10 cellular contexts compared by ENCODE assay signal in the genomic region with DNA sequence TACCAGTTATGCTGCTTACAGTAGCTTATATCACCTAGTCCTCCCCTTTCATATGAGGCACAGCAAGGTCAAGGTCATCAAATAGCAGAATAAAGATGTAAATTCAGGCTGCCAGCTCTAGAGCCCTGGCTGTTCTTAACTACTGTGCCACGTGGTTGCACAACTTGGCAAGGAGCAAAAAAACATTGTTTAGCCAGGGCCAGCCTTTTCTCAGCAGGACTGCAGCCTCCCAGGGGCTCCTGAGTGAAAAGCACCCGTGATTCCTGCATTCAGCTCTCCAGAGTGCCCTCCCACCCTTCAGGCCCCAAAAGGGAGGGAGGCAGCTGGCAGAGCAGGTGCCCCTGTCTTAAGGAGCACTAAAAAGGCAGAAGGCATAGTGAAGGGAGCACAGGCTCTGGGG. TPM values are rescaled to one million over a fixed set of nuclear protein-coding genes. Genes with fewer than 3 reads are reported as not detected.
DNase-seq lines count a peak whose midpoint lies in the region; ATAC-seq and TF ChIP-seq lines count a peak whose summit lies in the region.
"Had no signal": no experiment of that assay in that cellular context is flagged by ENCODE, and none has a peak within 500 bp of the region (broad histone marks: within the 10 kb centered on the region; RNA-seq: fewer than 3 reads in every experiment).

No MANE protein-coding gene starts in this region.

- H3K36me3 Mint-ChIP-seq in activated naive CD8-positive, alpha-beta T cell treated with anti-CD3 and anti-CD28 coated beads for 36 hours: no peaks in the 10 kb centered on the region

- H3K27me3 ChIP-seq in stomach (no peaks in the 10 kb centered on the region), mesenchymal stem cell (ENCODE audit: control insufficient read depth in 1 of 2, insufficient read depth in 1 of 2, low read length in 2 of 2) (no peaks in the 10 kb centered on the region)
- H3K27me3 ChIP-seq: SJSA1 had no signal

- no peak overlapping the region for H3K4me2 ChIP-seq in mesenchymal stem cell (ENCODE audit: low read length, poor library complexity, severe bottlenecking)

- H2AFZ ChIP-seq in mesenchymal stem cell (ENCODE audit: low read depth, low read length): no peak overlapping the region

- H2AK5ac ChIP-seq in mesenchymal stem cell (ENCODE audit: low read length, severe bottlenecking): no peak overlapping the region

- no peaks in the 10 kb centered on the region for H3K79me1 ChIP-seq in mesenchymal stem cell (replicated peaks; ENCODE audit: low read length, poor library complexity, severe bottlenecking)

- no peak overlapping the region for H2BK12ac ChIP-seq in mesenchymal stem cell (ENCODE audit: low read length in 2 of 2)

- peak; percentile 4 for DNase-seq in NCI-H128 (lab: John Stamatoyannopoulos, UW; ENCODE audit: unreplicated experiment)
- peak in 41 of 56 donors; percentile 8 to 78 (median 39) for DNase-seq in amygdala (lab: John Stamatoyannopoulos, UW)
- DNase-seq in hypothalamus (lab: John Stamatoyannopoulos, UW): peak in 39 of 51 donors; percentile 5 to 80 (median 40)
- DNase-seq in stomach: peak; percentile 74
- no peak for DNase-seq in mesenchymal stem cell
- no peak for DNase-seq in DMS153 (lab: John Stamatoyannopoulos, UW)
- no peak for DNase-seq in activated naive CD8-positive, alpha-beta T cell treated with anti-CD3 and anti-CD28 coated beads for 36 hours
- DNase-seq: stimulated activated CD4-positive, alpha-beta T cell treated with anti-CD3 and anti-CD28 coated beads, Interleukin-12 subunit alpha, Interleukin-12 subunit beta, amount 100 ng/mL, for 4 hours had no signal

- no peaks in the 10 kb centered on the region for H3K27me3 Mint-ChIP-seq in activated naive CD8-positive, alpha-beta T cell treated with anti-CD3 and anti-CD28 coated beads for 36 hours

- peak in 1 of 7 experiments; percentile 8 for TF ChIP-seq CTCF in stomach (IDR thresholded peaks at IDR 0.05)

- no peak overlapping the region for H2BK120ac ChIP-seq in mesenchymal stem cell (ENCODE audit: low read depth, low read length)

- no peak for TF ChIP-seq EP300 in stomach (IDR thresholded peaks at IDR 0.05)

- no peak for ATAC-seq in GM19452 (IDR thresholded peaks at IDR 0.05; ENCODE audit: unreplicated experiment)

- 10 to 35% (median 17%) methylated on average over 2 of the region's 2 CpGs for WGBS in stomach, 5 donors
- 47% methylated on average over 1 of the region's 2 CpGs for WGBS in mesenchymal stem cell

- no peaks in the 10 kb centered on the region for H3K9me3 Mint-ChIP-seq in activated naive CD8-positive, alpha-beta T cell treated with anti-CD3 and anti-CD28 coated beads for 36 hours

- no peak overlapping the region for H3K18ac ChIP-seq in mesenchymal stem cell (ENCODE audit: low read depth in 1 of 2, low read length in 2 of 2)

- H3K36me3 ChIP-seq in stomach (peaks cover 0 to 20% (median 8%) of the 10 kb centered on the region in 4 donors), mesenchymal stem cell (ENCODE audit: control insufficient read depth in 1 of 2, insufficient read depth in 2 of 2, low read depth in 1 of 2, low read length in 2 of 2) (peaks cover 0 to 5% of the 10 kb centered on the region in 2 experiments)
- H3K36me3 ChIP-seq: SJSA1 had no signal

- H4K91ac ChIP-seq in mesenchymal stem cell (ENCODE audit: low read length): no peak overlapping the region

- no peak overlapping the region for H2BK5ac ChIP-seq in mesenchymal stem cell (ENCODE audit: low read depth, low read length, poor library complexity, severe bottlenecking)

- H3K9ac ChIP-seq in mesenchymal stem cell (ENCODE audit: low read length): no peak overlapping the region

- H3K14ac ChIP-seq in mesenchymal stem cell (ENCODE audit: low read length in 2 of 2): no peak overlapping the region

- H3K4me1 ChIP-seq in stomach (peaks cover 35 to 86% (median 64%) of the 10 kb centered on the region in 4 donors), mesenchymal stem cell (ENCODE audit: control insufficient read depth, insufficient read depth, low read depth, low read length) (peaks cover 18% of the 10 kb centered on the region)

- H3K4me1 Mint-ChIP-seq in activated naive CD8-positive, alpha-beta T cell treated with anti-CD3 and anti-CD28 coated beads for 36 hours: no peaks in the 10 kb centered on the region

- H3K9me3 ChIP-seq in stomach (no peaks in the 10 kb centered on the region), mesenchymal stem cell (ENCODE audit: control insufficient read depth, low read length) (no peaks in the 10 kb centered on the region)
- H3K9me3 ChIP-seq: SJSA1 had no signal

- H3K23ac ChIP-seq in mesenchymal stem cell (ENCODE audit: low read length in 2 of 2): no peak overlapping the region

- TF ChIP-seq POLR2A in stomach (IDR thresholded peaks at IDR 0.05): no peak

- intact Hi-C loops in stomach (cut with DNase I; ENCODE audit: low total_unique reads): no loop called here

- H4K8ac ChIP-seq in mesenchymal stem cell (ENCODE audit: low read length): no peak overlapping the region

- no peak overlapping the region for H3K27ac Mint-ChIP-seq in activated naive CD8-positive, alpha-beta T cell treated with anti-CD3 and anti-CD28 coated beads for 36 hours

- H3K27ac ChIP-seq in stomach: peak overlapping the region; percentile 71 to 81 (median 80)
- no peak overlapping the region for H3K27ac ChIP-seq in mesenchymal stem cell (ENCODE audit: low read length, poor library complexity, severe bottlenecking)
- H3K27ac ChIP-seq: SJSA1 had no signal

- H3K4me3 Mint-ChIP-seq in activated naive CD8-positive, alpha-beta T cell treated with anti-CD3 and anti-CD28 coated beads for 36 hours: no peak overlapping the region

- no peak overlapping the region for H3K4ac ChIP-seq in mesenchymal stem cell (ENCODE audit: low read depth in 1 of 2, low read length in 2 of 2)

- no peak overlapping the region for H2BK15ac ChIP-seq in mesenchymal stem cell (ENCODE audit: low read depth, poor library complexity, severe bottlenecking)

- H3K4me3 ChIP-seq in stomach (no peak overlapping the region), mesenchymal stem cell (ENCODE audit: insufficient read depth in 1 of 2, low read depth in 1 of 2, low read length in 2 of 2) (no peak overlapping the region)
- H3K4me3 ChIP-seq: SJSA1 had no signal

RNA-seq across cellular contexts. Expression of a gene that starts 31.8 kb away (rescaled TPM):
- total RNA-seq in stomach: 100 to 1,000 TPM in 3 of 5 donors, 10 to 100 TPM in 2; 69.4 to 343 (median 122) TPM
- 10 to 100 TPM; 28.6 to 33.6 (median 32.3) TPM for polyA plus RNA-seq in stomach
- 67.7 TPM for polyA plus RNA-seq in mesenchymal stem cell (2013, experiment 1 of 2)
- polyA plus RNA-seq in mesenchymal stem cell (2013, experiment 2 of 2): 72.9 TPM
- total RNA-seq in activated naive CD8-positive, alpha-beta T cell treated with anti-CD3 and anti-CD28 coated beads for 36 hours: 10 to 100 TPM; 85.3 to 86.7 TPM

Comparison
In these comparisons a context has a peak if more than half of its experiments do, and no peak if none do; other contexts are left out.
1. DNase-seq: peak in NCI-H128 (single experiment), amygdala (41 of 56), hypothalamus (39 of 51) and stomach (single experiment); none in mesenchymal stem cell (single experiment), DMS153 (single experiment) and activated naive CD8-positive, alpha-beta T cell treated with anti-CD3 and anti-CD28 coated beads for 36 hours (single experiment).